ENCODE assay signal across 10 cellular contexts in the genomic region with DNA sequence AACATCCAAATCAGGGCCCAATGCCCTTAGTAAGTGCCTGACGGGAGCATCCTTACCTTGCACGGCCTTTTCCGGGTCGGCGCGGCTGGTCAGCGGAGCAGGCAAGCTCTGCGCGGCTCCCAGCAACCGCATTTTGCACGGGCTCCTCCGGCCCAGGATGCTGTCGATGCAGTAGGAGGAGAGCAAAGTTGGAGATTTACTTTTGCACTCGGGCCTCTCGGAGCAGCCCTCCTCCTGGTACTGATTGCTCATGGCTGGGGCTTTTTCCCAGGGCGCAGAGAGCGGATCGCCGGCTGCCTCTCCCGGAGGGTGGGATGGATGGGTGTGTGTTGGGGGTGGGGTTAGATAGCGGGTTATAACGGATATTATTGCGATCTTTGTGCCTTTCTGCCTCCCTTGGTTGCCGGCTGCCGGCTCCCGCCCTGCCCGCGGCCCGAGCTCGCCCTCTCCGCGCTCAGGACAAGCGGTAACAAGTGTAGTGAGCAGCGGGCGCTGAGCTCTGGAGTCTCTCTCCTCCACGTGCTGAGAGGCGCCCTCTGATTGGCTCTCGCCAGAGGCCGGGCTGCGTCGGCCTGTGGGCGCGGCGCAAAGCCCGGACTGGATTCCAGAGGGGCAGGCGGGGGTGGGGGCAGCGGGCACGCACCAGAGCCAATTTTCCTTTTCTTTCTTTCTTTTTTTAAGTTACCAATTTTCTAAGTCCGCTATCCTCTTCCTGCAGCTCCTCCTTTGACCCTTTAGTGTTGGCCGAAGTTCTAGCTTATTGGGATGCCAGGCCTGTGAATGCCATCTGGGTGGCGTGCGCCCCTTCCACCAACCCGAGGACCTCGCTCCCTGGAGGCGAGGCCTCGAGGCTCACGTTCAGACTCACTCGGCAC. TPM values are rescaled to one million over a fixed set of nuclear protein-coding genes. Genes with fewer than 3 reads are reported as not detected.
DNase-seq lines count a peak whose midpoint lies in the region; ATAC-seq and TF ChIP-seq lines count a peak whose summit lies in the region.
"Had no signal": no experiment of that assay in that cellular context is flagged by ENCODE, and none has a peak within 500 bp of the region (broad histone marks: within the 10 kb centered on the region; RNA-seq: fewer than 3 reads in every experiment).

Gene ARX, minus strand, starts transcription at position 480 of the 875 bp plus-strand sequence. Its CDS starts 228 bp downstream, at position 252.

- TF ChIP-seq EP300 in tibial nerve (IDR thresholded peaks at IDR 0.05) = no peak

- peaks cover 0 to 4% of the 10 kb centered on the region in 2 donors for H3K36me3 Mint-ChIP-seq in activated T-cell treated with anti-CD3 and anti-CD28 coated beads, Interleukin-2, amount 50 U/mL, for 72 hours (ENCODE audit: insufficient read depth in 2 of 2)

- ATAC-seq in HG03066 (IDR thresholded peaks at IDR 0.05; ENCODE audit: low read depth, unreplicated experiment) (peak; percentile 45), left ventricle myocardium superior (peak; percentile 71)
- peak; percentile 83 for ATAC-seq in activated T-cell treated with anti-CD3 and anti-CD28 coated beads, Interleukin-2, amount 50 U/mL, for 72 hours (replicated peaks in 1 of 2)

- H3K4me3 Mint-ChIP-seq in activated T-cell treated with anti-CD3 and anti-CD28 coated beads, Interleukin-2, amount 50 U/mL, for 72 hours = peak within 1 kb of the TSS; percentile 32 to 66

- peaks cover 0 to 39% (median 0%) of the 10 kb centered on the region in 4 donors for H3K4me1 ChIP-seq in tibial nerve

- intact Hi-C loops in left ventricle myocardium superior (cut with micrococcal nuclease) = no loop called here

- peaks cover 20% of the 10 kb centered on the region for H3K4me1 Mint-ChIP-seq in activated T-cell treated with anti-CD3 and anti-CD28 coated beads, Interleukin-2, amount 50 U/mL, for 72 hours (ENCODE audit: low read depth)

- no peaks in the 10 kb centered on the region for H3K9me3 ChIP-seq in tibial nerve

- DNase-seq in GM06990 (ENCODE audit: extremely low read depth, insufficient read length) (peak; percentile 37), left ventricle myocardium superior (peak; percentile 60), retinal pigment epithelial cell (ENCODE audit: low read depth) (peak; percentile 43), NCI-H774 (lab: John Stamatoyannopoulos, UW) (no peak), tibial nerve (ENCODE audit: low spot score in 2 of 2) (no peak), cortex of kidney (lab: John Stamatoyannopoulos, UW) (no peak)
- peak; percentile 54 to 66 for DNase-seq in activated T-cell treated with anti-CD3 and anti-CD28 coated beads, Interleukin-2, amount 50 U/mL, for 72 hours

- H3K27ac ChIP-seq in tibial nerve = no peak within 1 kb of the TSS

- no peak for TF ChIP-seq POLR2A in tibial nerve (IDR thresholded peaks at IDR 0.05)

- H3K27ac Mint-ChIP-seq in activated T-cell treated with anti-CD3 and anti-CD28 coated beads, Interleukin-2, amount 50 U/mL, for 72 hours = peak within 1 kb of the TSS; percentile 40

- H3K36me3 ChIP-seq in GM06990 (ENCODE audit: control insufficient read depth, insufficient read depth, low read length) (no peaks in the 10 kb centered on the region), tibial nerve (no peaks in the 10 kb centered on the region)

- H3K27me3 Mint-ChIP-seq in activated T-cell treated with anti-CD3 and anti-CD28 coated beads, Interleukin-2, amount 50 U/mL, for 72 hours (ENCODE audit: low read depth) = peaks cover 72% of the 10 kb centered on the region

- no peak within 1 kb of the TSS for H3K4me3 ChIP-seq in GM06990 (replicated peaks; ENCODE audit: low read depth, low read length)
- H3K4me3 ChIP-seq in retinal pigment epithelial cell (ENCODE audit: low read length) = peak within 1 kb of the TSS; percentile 4
- peak within 1 kb of the TSS in 1 of 4 donors; percentile 18 for H3K4me3 ChIP-seq in tibial nerve

- H3K27me3 ChIP-seq in GM06990 (replicated peaks; ENCODE audit: control insufficient read depth, insufficient read depth, low read length) = no peaks in the 10 kb centered on the region; the same call in 1 of the 2 replicates
- peaks cover 2 to 96% of the 10 kb centered on the region in 2 donors for H3K27me3 ChIP-seq in tibial nerve

- H3K9me3 Mint-ChIP-seq in activated T-cell treated with anti-CD3 and anti-CD28 coated beads, Interleukin-2, amount 50 U/mL, for 72 hours = peaks cover 0 to 2% of the 10 kb centered on the region in 2 donors

- 13 to 41% methylated on average over 19 to 44 of the region's 58 CpGs for WGBS in tibial nerve, 2 donors

- no peak for TF ChIP-seq CTCF in GM06990 (IDR thresholded peaks at IDR 0.05; ENCODE audit: insufficient read depth, low read length, poor library complexity, severe bottlenecking)
- TF ChIP-seq CTCF in retinal pigment epithelial cell (conservative IDR thresholded peaks at IDR 0.05; ENCODE audit: low read depth, low read length) = no peak
- no peak for TF ChIP-seq CTCF in tibial nerve (IDR thresholded peaks at IDR 0.05)

RNA-seq across cellular contexts. Expression of gene ARX, which starts in this region (rescaled TPM):
- total RNA-seq in activated T-cell treated with anti-CD3 and anti-CD28 coated beads, Interleukin-2, amount 50 U/mL, for 72 hours = not detected
- total RNA-seq in left ventricle myocardium superior (not detected), tibial nerve (not detected)
- total RNA-seq: liver, M059J had no signal

Comparison
In these comparisons a context has a peak if more than half of its experiments do, and no peak if none do; other contexts are left out.
1. Peak in DNase-seq and ATAC-seq in activated T-cell treated with anti-CD3 and anti-CD28 coated beads, Interleukin-2, amount 50 U/mL, for 72 hours; RNA of the gene not detected or under 1 TPM.
2. Peak in DNase-seq and ATAC-seq in left ventricle myocardium superior; RNA of the gene not detected or under 1 TPM.
3. DNase-seq: peak in GM06990 (single experiment) and retinal pigment epithelial cell (single experiment); none in NCI-H774 (single experiment), tibial nerve (0 of 2) and cortex of kidney (single experiment).
4. Peak in every context shown above with its lines, with median percentiles within 50 percentile points of each other: ATAC-seq.